Comparison of ENCODE assay signal across 8 cellular contexts in genomic region chr12:9283346-9284095, GRCh38.
A peak's percentile ranks its signal among the peaks of the same experiment; 100 is the strongest.
DNase-seq lines count a peak whose midpoint lies in the region; ATAC-seq and TF ChIP-seq lines count a peak whose summit lies in the region.
"Not testable (repeated sequence)": the region's sequence is repeated elsewhere in the genome, so short reads cannot be mapped to it uniquely, and the experiment has no call there.

No MANE protein-coding gene starts in this region.

- peak overlapping the region; percentile 60 for H3K4me3 ChIP-seq in GM06990 (replicated peaks; ENCODE audit: low read depth, low read length)
- peak overlapping the region; percentile 40 to 56 for H3K4me3 ChIP-seq in testis

- intact Hi-C loops in left cardiac atrium (cut with DNase I): loop anchor here (5.0 kb wide), 1 partner anchor 166 kb away; the partner anchor contains the start of gene A2M (in 2 of the 2)
- intact Hi-C loops in testis (cut with DNase I; ENCODE audit: low total_unique reads): not testable (repeated sequence)

- not testable (repeated sequence) for H3K36me3 ChIP-seq in GM06990 (ENCODE audit: control insufficient read depth, insufficient read depth, low read length); testis (ENCODE audit: low read depth, missing control alignments)

- H3K9me3 ChIP-seq in testis: not testable (repeated sequence)

- peak; percentile 83 for ATAC-seq in HG02852 (IDR thresholded peaks at IDR 0.05; ENCODE audit: unreplicated experiment)
- peak; percentile 96 to 100 for ATAC-seq in left cardiac atrium

- H3K27me3 ChIP-seq in GM06990 (replicated peaks; ENCODE audit: control insufficient read depth, insufficient read depth, low read length); testis: not testable (repeated sequence)

- TF ChIP-seq CTCF in GM06990 (IDR thresholded peaks at IDR 0.05; ENCODE audit: insufficient read depth, low read length, poor library complexity, severe bottlenecking); testis (IDR thresholded peaks at IDR 0.05): not testable (repeated sequence)

- not testable (repeated sequence) for H3K4me1 ChIP-seq in testis

- WGBS in testis, 2 donors: 1% methylated on average over 11 to 17 of the region's 42 CpGs

- peak; percentile 82 for DNase-seq in GM06990 (ENCODE audit: extremely low read depth, insufficient read length)
- peak; percentile 80 to 81 for DNase-seq in NCI-H2081 (lab: John Stamatoyannopoulos, UW)
- DNase-seq in T-helper 9 cell: peak; percentile 80
- peak; percentile 15 for DNase-seq in amniotic stem cell (lab: John Stamatoyannopoulos, UW)
- peak; percentile 93 for DNase-seq in left cardiac atrium
- DNase-seq in pons (ENCODE audit: low spot score): peak; percentile 86
- peak; percentile 85 for DNase-seq in testis

- H3K27ac ChIP-seq in testis: peak overlapping the region in 1 of 2 donors; percentile 50

- not testable (repeated sequence) for TF ChIP-seq POLR2A in testis (IDR thresholded peaks at IDR 0.05)

Comparison
In these comparisons a context has a peak if more than half of its experiments do, and no peak if none do; other contexts are left out.
1. DNase-seq: peak in every context shown above with its lines; median percentile 93 in left cardiac atrium; 86 in pons; 85 in testis; 82 in GM06990; 80 in NCI-H2081; 80 in T-helper 9 cell; 15 in amniotic stem cell.